Comparison of ENCODE assay signal across 11 cellular contexts in the genomic region with DNA sequence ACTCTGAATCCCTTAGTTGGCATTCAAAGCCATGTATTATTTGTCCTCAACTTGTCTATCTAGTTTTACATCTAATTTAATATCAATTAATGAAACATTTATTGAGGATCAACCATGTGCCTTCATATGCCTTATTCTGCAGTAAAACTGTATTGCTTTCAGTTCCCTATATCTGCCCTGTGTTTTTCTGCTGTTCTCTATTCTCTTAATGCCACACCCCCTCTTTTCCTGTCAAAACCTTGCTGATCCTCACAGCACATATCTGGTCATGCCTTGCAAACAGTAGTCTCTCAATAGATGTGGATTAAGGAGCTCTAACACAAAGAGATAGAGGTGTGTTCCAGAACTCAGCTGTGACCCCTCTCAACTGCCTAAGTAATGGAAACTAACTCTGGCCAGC. TPM values are rescaled to one million over a fixed set of nuclear protein-coding genes. Genes with fewer than 3 reads are reported as not detected.
DNase-seq lines count a peak whose midpoint lies in the region; ATAC-seq and TF ChIP-seq lines count a peak whose summit lies in the region.
"Had no signal": no experiment of that assay in that cellular context is flagged by ENCODE, and none has a peak within 500 bp of the region (broad histone marks: within the 10 kb centered on the region; RNA-seq: fewer than 3 reads in every experiment).

No MANE protein-coding gene starts in this region.

- peak overlapping the region in 4 of 8 donors; percentile 49 to 92 (median 90) for H3K27ac ChIP-seq in spleen

- H3K9me3 ChIP-seq in spleen: peaks cover 0 to 3% (median 0%) of the 10 kb centered on the region in 8 donors
- H3K9me3 ChIP-seq: mucosa of descending colon had no signal

- H3K4me3 ChIP-seq in NB4 (ENCODE audit: low read depth, low read length) (no peak overlapping the region), spleen (peak overlapping the region in 5 of 8 donors; percentile 1 to 85 (median 6))
- H3K4me3 ChIP-seq: mucosa of descending colon had no signal

- intact Hi-C loops in spleen (cut with DNase I; ENCODE audit: low total_unique reads): no loop called here

- no peak for TF ChIP-seq CTCF in NB4 (IDR thresholded peaks at IDR 0.05; ENCODE audit: low read depth, low read length)
- no peak for TF ChIP-seq CTCF in spleen (IDR thresholded peaks at IDR 0.05 in 8 of 11, conservative IDR thresholded peaks at IDR 0.05 in 3 of 11)

- no peak for TF ChIP-seq POLR2A in NB4 (IDR thresholded peaks at IDR 0.05; ENCODE audit: extremely low read depth, insufficient read length)
- no peak for TF ChIP-seq POLR2A in spleen (IDR thresholded peaks at IDR 0.05)

- peak; percentile 26 for ATAC-seq in HG02798 (IDR thresholded peaks at IDR 0.05; ENCODE audit: poor library complexity, unreplicated experiment)
- ATAC-seq: mucosa of descending colon had no signal

- peaks cover 14 to 60% (median 34%) of the 10 kb centered on the region in 6 donors for H3K4me1 ChIP-seq in spleen

- H3K27me3 ChIP-seq in spleen (replicated peaks in 1 of 7): no peaks in the 10 kb centered on the region

- DNase-seq in SKM-1 (lab: John Stamatoyannopoulos, UW; ENCODE audit: unreplicated experiment) (peak; percentile 9), SKM-1 treated with dmso at 0.1 percent for 144 hours (lab: John Stamatoyannopoulos, UW; ENCODE audit: unreplicated experiment) (no peak), NB4 (ENCODE audit: low read depth) (peak; percentile 17), spleen (no peak), DMS79 (lab: John Stamatoyannopoulos, UW) (no peak), NCI-H510A treated with DMSO at 0.1 percent for 48 hours (lab: John Stamatoyannopoulos, UW) (no peak)
- no peak for DNase-seq in activated naive CD4-positive, alpha-beta T cell treated with Interleukin-2 at 50 U/mL for 16 hours
- DNase-seq: 8988T, mucosa of descending colon, NCI-H1048 had no signal

- H3K36me3 ChIP-seq in spleen: peaks cover 0 to 14% (median 0%) of the 10 kb centered on the region in 6 donors

RNA-seq across cellular contexts. Expression of gene FIG4, which starts 2.0 kb away (rescaled TPM):
- total RNA-seq in spleen: 10 to 100 TPM; 24.4 to 35.1 (median 28.1) TPM
- polyA plus RNA-seq in spleen: 10 to 100 TPM; 10.2 to 12.1 (median 11.3) TPM

RNA-seq across cellular contexts. Expression of gene AK9, which starts 2.1 kb away (rescaled TPM):
- 10 to 100 TPM in 6 of 7 donors, 1 to 10 TPM in 1; 9.0 to 24.9 (median 13.9) TPM for total RNA-seq in spleen
- 1 to 10 TPM; 3.8 to 4.1 (median 3.9) TPM for polyA plus RNA-seq in spleen

Comparison
In these comparisons a context has a peak if more than half of its experiments do, and no peak if none do; other contexts are left out.
1. DNase-seq: peak in SKM-1 (single experiment) and NB4 (single experiment); none in SKM-1 treated with dmso at 0.1 percent for 144 hours (single experiment), spleen (single experiment), DMS79 (single experiment), NCI-H510A treated with DMSO at 0.1 percent for 48 hours (single experiment) and activated naive CD4-positive, alpha-beta T cell treated with Interleukin-2 at 50 U/mL for 16 hours (single experiment).